13 cellular contexts compared by ENCODE assay signal in the genomic region with DNA sequence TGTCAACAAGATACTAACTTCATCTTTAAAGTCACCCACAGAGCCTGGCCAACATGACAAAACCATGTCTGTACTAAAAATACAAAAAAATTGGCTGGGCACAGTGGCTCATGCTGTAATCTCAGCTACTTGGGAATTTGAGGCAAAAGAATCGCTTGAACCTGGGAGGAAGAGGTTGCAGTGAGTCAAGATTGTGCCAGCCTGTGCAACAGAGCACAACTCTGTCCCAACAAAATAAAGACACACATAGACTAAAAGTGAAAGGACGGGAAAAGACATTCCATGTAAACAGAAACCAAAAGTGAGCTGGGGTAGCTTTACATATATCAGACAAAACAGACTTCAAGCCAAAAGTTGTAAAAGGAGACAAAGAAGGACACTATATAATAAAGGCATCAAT. TPM values are rescaled to one million over a fixed set of nuclear protein-coding genes. Genes with fewer than 3 reads are reported as not detected.
DNase-seq lines count a peak whose midpoint lies in the region; ATAC-seq and TF ChIP-seq lines count a peak whose summit lies in the region.
"Had no signal": no experiment of that assay in that cellular context is flagged by ENCODE, and none has a peak within 500 bp of the region (broad histone marks: within the 10 kb centered on the region; RNA-seq: fewer than 3 reads in every experiment).

No MANE protein-coding gene starts in this region.

- no peak for DNase-seq in CD4-positive, alpha-beta T cell
- DNase-seq in HFFc6 (no peak), chondrocyte (ENCODE audit: low spot score) (no peak), naive B cell (no peak), NCI-H1048 (lab: John Stamatoyannopoulos, UW) (no peak), WTC11 (ENCODE audit: low spot score) (no peak), globus pallidus (ENCODE audit: low spot score) (no peak)
- DNase-seq: activated CD4-positive, alpha-beta T cell treated with anti-CD3 and anti-CD28 coated beads for 1 hour; central memory CD4-positive, alpha-beta T cell; esophagus squamous epithelium; NCI-H187; SK-N-SH had no signal

- POLR2A ChIA-PET in CD4-positive, alpha-beta T cell (lab: Charles Lee) = interaction anchor here (1.0 to 1.3 kb wide), 2 partner anchors 22 to 34 kb away, joined by 3 read pairs; no protein-coding TSS in a partner anchor
- POLR2A ChIA-PET in WTC11 (lab: Charles Lee) = interaction anchor here (0.5 to 1.1 kb wide), 2 partner anchors 10 to 33 kb away, joined by 3 to 10 read pairs; no protein-coding TSS in a partner anchor

- no peak overlapping the region for H3K27ac ChIP-seq in CD4-positive, alpha-beta T cell (ENCODE audit: low read depth, low read length)
- H3K27ac ChIP-seq: esophagus squamous epithelium had no signal

- H3K4me1 Mint-ChIP-seq in CD4-positive, alpha-beta T cell (ENCODE audit: low read depth) = peaks cover 67% of the 10 kb centered on the region
- H3K4me1 Mint-ChIP-seq in HFFc6 (ENCODE audit: low read depth) (peaks cover 47% of the 10 kb centered on the region), chondrocyte (ENCODE audit: low read depth) (peaks cover 56% of the 10 kb centered on the region), naive B cell (peaks cover 55 to 75% (median 73%) of the 10 kb centered on the region in 3 donors), WTC11 (peaks cover 44% of the 10 kb centered on the region)

- H3K27ac Mint-ChIP-seq in CD4-positive, alpha-beta T cell = no peak overlapping the region
- H3K27ac Mint-ChIP-seq in HFFc6 (no peak overlapping the region), chondrocyte (ENCODE audit: unreplicated experiment) (peak overlapping the region; percentile 78), naive B cell (peak overlapping the region in 5 of 6 donors; percentile 8 to 78 (median 55)), WTC11 (no peak overlapping the region)

- CTCF ChIA-PET in CD4-positive, alpha-beta T cell (lab: Charles Lee) = interaction anchor here (1.6 kb wide), 1 partner anchor 10 kb away, joined by 10 read pairs; no protein-coding TSS in a partner anchor
- CTCF ChIA-PET in WTC11 (lab: Charles Lee) = interaction anchor here (2.6 kb wide), 1 partner anchor 10 kb away, joined by 11 read pairs; no protein-coding TSS in a partner anchor

- peak overlapping the region; percentile 8 for H3K4me3 Mint-ChIP-seq in CD4-positive, alpha-beta T cell
- H3K4me3 Mint-ChIP-seq in HFFc6 (peak overlapping the region; percentile 5; the same call in 1 of the 2 replicates), chondrocyte (ENCODE audit: unreplicated experiment) (peak overlapping the region; percentile 49), naive B cell (peak overlapping the region in 5 of 8 donors; percentile 3 to 72 (median 16)), WTC11 (no peak overlapping the region)

- H3K9me3 Mint-ChIP-seq in CD4-positive, alpha-beta T cell = peaks cover 12% of the 10 kb centered on the region
- 0 out of 2 replicates have a peak, but pooled peaks cover 5% of the 10 kb centered on the region for H3K9me3 Mint-ChIP-seq in HFFc6
- peaks cover 10% of the 10 kb centered on the region for H3K9me3 Mint-ChIP-seq in chondrocyte (ENCODE audit: low read depth)
- peaks cover 9 to 23% (median 15%) of the 10 kb centered on the region in 7 donors for H3K9me3 Mint-ChIP-seq in naive B cell
- H3K9me3 Mint-ChIP-seq in WTC11 = peaks cover 10% of the 10 kb centered on the region

- intact Hi-C loops in CD4-positive, alpha-beta T cell (cut with DNase I, micrococcal nuclease) = no loop called here

- no peaks in the 10 kb centered on the region for H3K27me3 ChIP-seq in CD4-positive, alpha-beta T cell (ENCODE audit: control insufficient read depth, insufficient read depth, low read length)
- H3K27me3 ChIP-seq: esophagus squamous epithelium had no signal

- TF ChIP-seq CTCF in CD4-positive, alpha-beta T cell (IDR thresholded peaks at IDR 0.05) = no peak
- TF ChIP-seq CTCF in HFFc6 (IDR thresholded peaks at IDR 0.05) (no peak), chondrocyte (IDR thresholded peaks at IDR 0.05) (no peak), WTC11 (IDR thresholded peaks at IDR 0.05) (no peak)

- H3K27me3 Mint-ChIP-seq in CD4-positive, alpha-beta T cell = no peaks in the 10 kb centered on the region
- H3K27me3 Mint-ChIP-seq in HFFc6 (ENCODE audit: insufficient read depth) (0 out of 2 replicates have a peak, but pooled peaks cover 2% of the 10 kb centered on the region), chondrocyte (ENCODE audit: low read depth) (no peaks in the 10 kb centered on the region), naive B cell (no peaks in the 10 kb centered on the region), WTC11 (ENCODE audit: low read depth) (no peaks in the 10 kb centered on the region)

- peaks cover 40% of the 10 kb centered on the region for H3K36me3 Mint-ChIP-seq in CD4-positive, alpha-beta T cell (ENCODE audit: low read depth)
- H3K36me3 Mint-ChIP-seq in HFFc6 (ENCODE audit: low read depth) (peaks cover 5% of the 10 kb centered on the region; the same call in 1 of the 2 replicates), chondrocyte (ENCODE audit: low read depth) (no peaks in the 10 kb centered on the region), naive B cell (peaks cover 5 to 16% of the 10 kb centered on the region in 2 donors), WTC11 (peaks cover 11% of the 10 kb centered on the region; the same call in 1 of the 2 replicates)

- ATAC-seq in CD4-positive, alpha-beta T cell (ENCODE audit: poor library complexity) = no peak
- no peak for ATAC-seq in naive B cell (ENCODE audit: low read depth in 2 of 2)
- ATAC-seq in WTC11 = no peak
- ATAC-seq in GM18520 (IDR thresholded peaks at IDR 0.05; ENCODE audit: unreplicated experiment) = no peak

- peaks cover 4% of the 10 kb centered on the region for H3K9me3 ChIP-seq in CD4-positive, alpha-beta T cell (ENCODE audit: control insufficient read depth, low read length)
- H3K9me3 ChIP-seq: esophagus squamous epithelium had no signal

TF ChIP-seq in WTC11, 78 proteins besides CTCF, POLR2A, EP300 and RAD21 (continues in another document):
- TF ChIP-seq, protein P1, sequence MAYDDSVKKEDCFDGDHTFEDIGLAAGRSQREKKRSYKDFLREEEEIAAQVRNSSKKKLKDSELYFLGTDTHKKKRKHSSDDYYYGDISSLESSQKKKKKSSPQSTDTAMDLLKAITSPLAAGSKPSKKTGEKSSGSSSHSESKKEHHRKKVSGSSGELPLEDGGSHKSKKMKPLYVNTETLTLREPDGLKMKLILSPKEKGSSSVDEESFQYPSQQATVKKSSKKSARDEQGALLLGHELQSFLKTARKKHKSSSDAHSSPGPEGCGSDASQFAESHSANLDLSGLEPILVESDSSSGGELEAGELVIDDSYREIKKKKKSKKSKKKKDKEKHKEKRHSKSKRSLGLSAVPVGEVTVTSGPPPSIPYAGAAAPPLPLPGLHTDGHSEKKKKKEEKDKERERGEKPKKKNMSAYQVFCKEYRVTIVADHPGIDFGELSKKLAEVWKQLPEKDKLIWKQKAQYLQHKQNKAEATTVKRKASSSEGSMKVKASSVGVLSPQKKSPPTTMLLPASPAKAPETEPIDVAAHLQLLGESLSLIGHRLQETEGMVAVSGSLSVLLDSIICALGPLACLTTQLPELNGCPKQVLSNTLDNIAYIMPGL (CRISPR knock-in tag; IDR thresholded peaks at IDR 0.05) = no peak
- TF ChIP-seq, protein P2, sequence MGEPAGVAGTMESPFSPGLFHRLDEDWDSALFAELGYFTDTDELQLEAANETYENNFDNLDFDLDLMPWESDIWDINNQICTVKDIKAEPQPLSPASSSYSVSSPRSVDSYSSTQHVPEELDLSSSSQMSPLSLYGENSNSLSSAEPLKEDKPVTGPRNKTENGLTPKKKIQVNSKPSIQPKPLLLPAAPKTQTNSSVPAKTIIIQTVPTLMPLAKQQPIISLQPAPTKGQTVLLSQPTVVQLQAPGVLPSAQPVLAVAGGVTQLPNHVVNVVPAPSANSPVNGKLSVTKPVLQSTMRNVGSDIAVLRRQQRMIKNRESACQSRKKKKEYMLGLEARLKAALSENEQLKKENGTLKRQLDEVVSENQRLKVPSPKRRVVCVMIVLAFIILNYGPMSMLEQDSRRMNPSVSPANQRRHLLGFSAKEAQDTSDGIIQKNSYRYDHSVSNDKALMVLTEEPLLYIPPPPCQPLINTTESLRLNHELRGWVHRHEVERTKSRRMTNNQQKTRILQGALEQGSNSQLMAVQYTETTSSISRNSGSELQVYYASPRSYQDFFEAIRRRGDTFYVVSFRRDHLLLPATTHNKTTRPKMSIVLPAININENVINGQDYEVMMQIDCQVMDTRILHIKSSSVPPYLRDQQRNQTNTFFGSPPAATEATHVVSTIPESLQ (CRISPR knock-in tag; IDR thresholded peaks at IDR 0.05) = no peak
- TF ChIP-seq, protein P3, sequence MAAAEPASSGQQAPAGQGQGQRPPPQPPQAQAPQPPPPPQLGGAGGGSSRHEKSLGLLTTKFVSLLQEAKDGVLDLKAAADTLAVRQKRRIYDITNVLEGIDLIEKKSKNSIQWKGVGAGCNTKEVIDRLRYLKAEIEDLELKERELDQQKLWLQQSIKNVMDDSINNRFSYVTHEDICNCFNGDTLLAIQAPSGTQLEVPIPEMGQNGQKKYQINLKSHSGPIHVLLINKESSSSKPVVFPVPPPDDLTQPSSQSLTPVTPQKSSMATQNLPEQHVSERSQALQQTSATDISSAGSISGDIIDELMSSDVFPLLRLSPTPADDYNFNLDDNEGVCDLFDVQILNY (CRISPR knock-in tag; IDR thresholded peaks at IDR 0.05) = no peak
- TF ChIP-seq, protein P4, sequence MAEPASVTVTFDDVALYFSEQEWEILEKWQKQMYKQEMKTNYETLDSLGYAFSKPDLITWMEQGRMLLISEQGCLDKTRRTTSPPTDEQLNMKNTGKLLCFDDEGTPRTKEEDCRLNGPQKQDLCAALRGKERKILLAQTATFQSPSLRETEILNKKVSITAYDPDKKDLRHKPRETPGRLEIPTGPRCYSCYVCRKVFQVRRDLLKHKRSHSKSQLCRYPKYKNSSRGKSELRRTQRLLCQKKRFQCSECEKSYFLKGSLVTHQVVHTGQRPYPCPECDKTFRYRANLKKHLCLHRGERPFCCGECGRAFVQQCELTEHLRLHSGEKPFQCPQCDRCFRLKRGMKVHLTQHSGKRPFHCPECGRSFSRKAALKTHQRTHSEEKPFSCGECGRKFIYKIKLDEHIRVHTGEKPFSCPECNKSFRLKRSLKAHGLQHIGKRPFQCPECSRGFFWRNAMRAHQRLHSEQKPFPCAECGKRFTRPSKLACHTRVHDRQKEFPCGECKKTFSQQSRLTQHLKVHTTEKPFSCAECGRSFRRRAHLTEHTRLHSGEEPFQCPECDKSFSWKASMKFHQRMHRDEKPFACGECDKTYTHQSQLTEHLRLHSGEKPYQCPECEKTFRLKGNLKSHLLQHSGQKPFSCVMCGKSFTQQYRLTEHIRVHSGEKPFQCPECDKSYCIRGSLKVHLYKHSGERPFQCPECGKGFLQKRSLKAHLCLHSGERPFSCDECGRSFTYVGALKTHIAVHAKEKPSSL (CRISPR knock-in tag; conservative IDR thresholded peaks at IDR 0.05) = no peak

RNA-seq across cellular contexts. Expression of a gene that starts 34.8 kb away (rescaled TPM):
- total RNA-seq in CD4-positive, alpha-beta T cell = 100 to 1,000 TPM; 137 to 138 TPM
- total RNA-seq in HFFc6 (2021; fragmentation: NEBNext Ultra II Directional; extraction: Animal tissue kit (Norgen Biotek cat#: 25700)) = 10 to 100 TPM; 50.3 to 65.4 (median 58.5) TPM
- total RNA-seq in chondrocyte = 104 to 129 TPM (median 104 TPM) in 3 replicates
- polyA plus RNA-seq in naive B cell (ENCODE audit: low read depth in 6 of 6) = 10 to 100 TPM; 16.1 to 26.9 (median 21.4) TPM
- 87.4 to 96.2 TPM (median 92.3 TPM) in 3 replicates for total RNA-seq in WTC11 (2021)

Comparison
In these comparisons a context has a peak if more than half of its experiments do, and no peak if none do; other contexts are left out.
1. H3K27ac Mint-ChIP-seq: peak in chondrocyte (single experiment) and naive B cell (5 of 6); none in CD4-positive, alpha-beta T cell (single experiment), HFFc6 (single experiment) and WTC11 (single experiment).